8 cellular contexts compared by ENCODE assay signal in genomic region chr6:124961468-124961783, GRCh38. TPM values are rescaled to one million over a fixed set of nuclear protein-coding genes. Genes with fewer than 3 reads are reported as not detected.
A peak's percentile ranks its signal among the peaks of the same experiment; 100 is the strongest.
DNase-seq lines count a peak whose midpoint lies in the region; FAIRE-seq and TF ChIP-seq lines count a peak whose summit lies in the region.

No MANE protein-coding gene starts in this region.

- peak overlapping the region; percentile 96 for H3K4me3 Mint-ChIP-seq in neural progenitor cell

- peak overlapping the region; percentile 74 for H3K4me3 ChIP-seq in AG10803 (ENCODE audit: low read length)
- peak overlapping the region; percentile 96 for H3K4me3 ChIP-seq in neural progenitor cell

- H3K27ac Mint-ChIP-seq in neural progenitor cell, result peak overlapping the region; percentile 96

- H3K4me1 Mint-ChIP-seq in neural progenitor cell, result peaks cover 32% of the 10 kb centered on the region

- TF ChIP-seq CTCF in AG10803 (conservative IDR thresholded peaks at IDR 0.05; ENCODE audit: low read length) (no peak), RWPE1 (conservative IDR thresholded peaks at IDR 0.05; ENCODE audit: low read depth) (no peak), neural progenitor cell (IDR thresholded peaks at IDR 0.05) (no peak)

- H3F3A ChIP-seq in neural progenitor cell (ENCODE audit: low read depth), result peaks cover 5% of the 10 kb centered on the region

- peaks cover 5% of the 10 kb centered on the region for H4K20me1 ChIP-seq in neural progenitor cell (ENCODE audit: low read depth)

- peak overlapping the region; percentile 93 for H3K4me2 ChIP-seq in neural progenitor cell

- H3K27ac ChIP-seq in RWPE1 (peak overlapping the region; percentile 97), epithelial cell of prostate (peak overlapping the region; percentile 89), neural progenitor cell (no peak overlapping the region)

- DNase-seq in AG10803 (ENCODE audit: low read depth) (no peak), RWPE1 (ENCODE audit: low spot score) (no peak), epithelial cell of prostate (ENCODE audit: low read depth, low spot score) (no peak), neural progenitor cell (ENCODE audit: low spot score) (no peak), D341Med (ENCODE audit: low spot score) (no peak), NCI-H146 (lab: John Stamatoyannopoulos, UW) (no peak), epidermal melanocyte (ENCODE audit: insufficient read length, low spot score) (no peak), frontal cortex (ENCODE audit: low spot score in 2 of 2) (no peak)

- CTCF ChIA-PET in RWPE1 (lab: Yijun Ruan, JAX), result interaction anchor here (0.6 to 0.7 kb wide), 2 partner anchors 91 to 135 kb away, joined by 3 to 4 read pairs; no protein-coding TSS in a partner anchor

- H3K27me3 ChIP-seq in neural progenitor cell, result no peaks in the 10 kb centered on the region

- POLR2A ChIA-PET in RWPE1 (lab: Yijun Ruan, JAX; ENCODE audit: low non-redundant PET), result interaction anchor here (1.0 kb wide), 1 partner anchor 85 kb away, joined by 4 read pairs; no protein-coding TSS in a partner anchor

- FAIRE-seq in frontal cortex (lab: Jason Lieb, UNC), result no peak

- peak overlapping the region; percentile 98 for H2AFZ ChIP-seq in neural progenitor cell (replicated peaks)

- H3K79me2 ChIP-seq in neural progenitor cell (ENCODE audit: low read depth), result peaks cover 46% of the 10 kb centered on the region

- H3K9me3 ChIP-seq in neural progenitor cell (ENCODE audit: low read depth), result no peaks in the 10 kb centered on the region

- H3K9me3 Mint-ChIP-seq in neural progenitor cell, result peaks cover 6% of the 10 kb centered on the region

- H3K36me3 Mint-ChIP-seq in neural progenitor cell, result peaks cover 2% of the 10 kb centered on the region

- H3K9ac ChIP-seq in neural progenitor cell, result no peak overlapping the region

- peaks cover 4% of the 10 kb centered on the region for H3K27me3 Mint-ChIP-seq in neural progenitor cell (ENCODE audit: insufficient read depth, low read depth)

- H3K4me1 ChIP-seq in neural progenitor cell, result peaks cover 14% of the 10 kb centered on the region

- no peaks in the 10 kb centered on the region for H3K36me3 ChIP-seq in neural progenitor cell

RNA-seq across cellular contexts. Expression of gene RNF217, which starts 0.8 kb away (rescaled TPM):
- total RNA-seq in neural progenitor cell (ENCODE audit: low replicate concordance) (13.2 and 24.1 TPM in 2 replicates), frontal cortex (17.1 TPM)
